In genomic region chr3:101567528-101568317, GRCh38 we compare ENCODE assay signal across 11 cellular contexts. TPM values are rescaled to one million over a fixed set of nuclear protein-coding genes. Genes with fewer than 3 reads are reported as not detected.
DNase-seq lines count a peak whose midpoint lies in the region; ATAC-seq and TF ChIP-seq lines count a peak whose summit lies in the region.
"Had no signal": no experiment of that assay in that cellular context is flagged by ENCODE, and none has a peak within 500 bp of the region (broad histone marks: within the 10 kb centered on the region; RNA-seq: fewer than 3 reads in every experiment).

No MANE protein-coding gene starts in this region.

- CTCF ChIA-PET in PC-3 (lab: Charles Lee): no interaction called here

- H3K4me3 ChIP-seq in PC-3 (ENCODE audit: low read length): no peak overlapping the region
- H3K4me3 ChIP-seq: sigmoid colon had no signal

- H2AFZ ChIP-seq in PC-3 (ENCODE audit: low read length): no peak overlapping the region

- BruUV-seq in PC-3 (replicated peaks; lab: Mats Ljungman, UMichigan): no TSS peak

- peak; percentile 69 for DNase-seq in EL
- DNase-seq in PC-3: peak; percentile 31
- DNase-seq in activated naive CD8-positive, alpha-beta T cell treated with anti-CD3 and anti-CD28 coated beads for 36 hours: no peak
- DNase-seq in stimulated activated CD4-positive, alpha-beta T cell treated with anti-CD3 and anti-CD28 coated beads, Interleukin-1b, Interleukin-23, amount 100 ng/mL, for 48 hours: peak; percentile 45
- DNase-seq in cerebellar nuclear complex (lab: John Stamatoyannopoulos, UW): no peak
- no peak for DNase-seq in AML-193 (lab: John Stamatoyannopoulos, UW)
- DNase-seq in UCSD-AML1 (lab: John Stamatoyannopoulos, UW; ENCODE audit: unreplicated experiment): no peak
- DNase-seq: NCI-H1417 treated with DMSO at 0.1 percent for 48 hours, NCI-H774, sigmoid colon had no signal

- H3K36me3 ChIP-seq in PC-3 (ENCODE audit: low read depth, low read length): peaks cover 23% of the 10 kb centered on the region

- peaks cover 2% of the 10 kb centered on the region for H3K9me3 Mint-ChIP-seq in activated naive CD8-positive, alpha-beta T cell treated with anti-CD3 and anti-CD28 coated beads for 36 hours

- POLR2A ChIA-PET in PC-3 (lab: Charles Lee; ENCODE audit: unreplicated experiment): no interaction called here

- H3F3A ChIP-seq in PC-3 (ENCODE audit: low read length, unreplicated experiment): no peaks in the 10 kb centered on the region

- H3K27ac Mint-ChIP-seq in activated naive CD8-positive, alpha-beta T cell treated with anti-CD3 and anti-CD28 coated beads for 36 hours: peak overlapping the region; percentile 5

- H3K9me3 ChIP-seq in PC-3 (ENCODE audit: low read length): no peaks in the 10 kb centered on the region
- H3K9me3 ChIP-seq: sigmoid colon had no signal

- H3K9me2 ChIP-seq in PC-3 (replicated peaks; ENCODE audit: low read length): no peaks in the 10 kb centered on the region

- H3K79me2 ChIP-seq in PC-3 (ENCODE audit: low read length): peaks cover 39% of the 10 kb centered on the region

- H3K9ac ChIP-seq in PC-3 (ENCODE audit: low read length): no peak overlapping the region

- peaks cover 48% of the 10 kb centered on the region for H3K36me3 Mint-ChIP-seq in activated naive CD8-positive, alpha-beta T cell treated with anti-CD3 and anti-CD28 coated beads for 36 hours

- peaks cover 31% of the 10 kb centered on the region for H3K4me1 ChIP-seq in PC-3 (ENCODE audit: insufficient read depth, low read length)

- H3K4me1 Mint-ChIP-seq in activated naive CD8-positive, alpha-beta T cell treated with anti-CD3 and anti-CD28 coated beads for 36 hours: peaks cover 68% of the 10 kb centered on the region

- H3K27ac ChIP-seq in PC-3 (ENCODE audit: low read length): no peak overlapping the region
- H3K27ac ChIP-seq: sigmoid colon had no signal

- no peaks in the 10 kb centered on the region for H3K27me3 ChIP-seq in PC-3 (ENCODE audit: low read length)
- H3K27me3 ChIP-seq: sigmoid colon had no signal

- 0 out of 2 replicates have a peak overlapping the region, but pooled peaks have one; percentile 11 for H3K4me2 ChIP-seq in PC-3 (ENCODE audit: low read length)

- peak; percentile 52 for ATAC-seq in PC-3
- no peak for ATAC-seq in HG02970 (IDR thresholded peaks at IDR 0.05; ENCODE audit: low FRiP score, unreplicated experiment)

- no peaks in the 10 kb centered on the region for H3K27me3 Mint-ChIP-seq in activated naive CD8-positive, alpha-beta T cell treated with anti-CD3 and anti-CD28 coated beads for 36 hours

- H4K20me1 ChIP-seq in PC-3 (ENCODE audit: low read length): peaks cover 30% of the 10 kb centered on the region

- TF ChIP-seq CTCF in PC-3 (conservative IDR thresholded peaks at IDR 0.05; ENCODE audit: low read depth, low read length): no peak

- no peak overlapping the region for H3K4me3 Mint-ChIP-seq in activated naive CD8-positive, alpha-beta T cell treated with anti-CD3 and anti-CD28 coated beads for 36 hours

- intact Hi-C loops in PC-3 (cut with micrococcal nuclease): no loop called here

RNA-seq across cellular contexts. Expression of gene TRMT10C, which starts 6.1 kb away (rescaled TPM):
- total RNA-seq in PC-3 (2014; rRNA removed): 31.7 and 35.2 TPM in 2 replicates
- total RNA-seq in activated naive CD8-positive, alpha-beta T cell treated with anti-CD3 and anti-CD28 coated beads for 36 hours: 10 to 100 TPM; 78.0 to 85.3 TPM

RNA-seq across cellular contexts. Expression of gene PCNP, which starts 6.3 kb away (rescaled TPM):
- total RNA-seq in PC-3 (2014; rRNA removed): 71.1 and 72.3 TPM in 2 replicates
- total RNA-seq in activated naive CD8-positive, alpha-beta T cell treated with anti-CD3 and anti-CD28 coated beads for 36 hours: 100 to 1,000 TPM; 181 to 186 TPM

RNA-seq across cellular contexts. Expression of gene SENP7, which starts 54.7 kb away (rescaled TPM):
- 4.8 and 5.4 TPM in 2 replicates for total RNA-seq in PC-3 (2014; rRNA removed)
- 10 to 100 TPM; 10.1 TPM for total RNA-seq in activated naive CD8-positive, alpha-beta T cell treated with anti-CD3 and anti-CD28 coated beads for 36 hours

Comparison
In these comparisons a context has a peak if more than half of its experiments do, and no peak if none do; other contexts are left out.
1. DNase-seq: peak in EL (single experiment), PC-3 (single experiment) and stimulated activated CD4-positive, alpha-beta T cell treated with anti-CD3 and anti-CD28 coated beads, Interleukin-1b, Interleukin-23, amount 100 ng/mL, for 48 hours (single experiment); none in activated naive CD8-positive, alpha-beta T cell treated with anti-CD3 and anti-CD28 coated beads for 36 hours (single experiment), cerebellar nuclear complex (0 of 2), AML-193 (0 of 2) and UCSD-AML1 (single experiment).